In genomic region chr10:112902730-112903129, GRCh38 we compare ENCODE assay signal across 33 cellular contexts.
"Had no signal": no experiment of that assay in that cellular context is flagged by ENCODE, and none has a peak within 500 bp of the region (broad histone marks: within the 10 kb centered on the region; RNA-seq: fewer than 3 reads in every experiment).

No MANE protein-coding gene starts in this region.

- H3K4me3 ChIP-seq: adrenal gland, body of pancreas, breast epithelium had no signal

- FAIRE-seq: astrocyte, TTC549 had no signal

- DNase-seq: activated B cell treated with CpG ODN at 0.5 μM for 24 hours; activated CD4-positive, alpha-beta memory T cell treated with anti-CD3 and anti-CD28 coated beads for 36 hours; activated CD4-positive, alpha-beta T cell treated with anti-CD3 and anti-CD28 coated beads for 4 hours; activated CD4-positive, alpha-beta T cell treated with anti-CD3 and anti-CD28 coated beads, Interleukin-2, amount 10 ng/mL, durations not matched to agents 24 days and 14 days; activated CD4-positive, alpha-beta T cell treated with anti-CD3 and anti-CD28 coated beads, Interleukin-2, amount 50 U/mL, for 1 hour; activated CD4-positive, alpha-beta T cell treated with anti-CD3 and anti-CD28 coated beads, Interleukin-2, amount 50 U/mL, for 4 hours; activated CD4-positive, CD25-positive, alpha-beta regulatory T cell treated with anti-CD3 and anti-CD28 coated beads, Interleukin-2, amount 50 U/mL, for 72 hours; activated CD8-positive, alpha-beta memory T cell treated with anti-CD3 and anti-CD28 coated beads, Interleukin-2, amount 50 U/mL, for 4 hours; activated CD8-positive, alpha-beta T cell treated with anti-CD3 and anti-CD28 coated beads for 36 hours; activated effector memory CD4-positive, alpha-beta T cell treated with anti-CD3 and anti-CD28 coated beads, Interleukin-2, amount 50 U/mL, for 16 hours; activated gamma-delta T cell treated with Interleukin-2 at 50 U/mL for 16 hours; activated naive CD4-positive, alpha-beta T cell; activated naive CD4-positive, alpha-beta T cell treated with anti-CD3 and anti-CD28 coated beads for 36 hours; activated naive CD4-positive, alpha-beta T cell treated with anti-CD3 and anti-CD28 coated beads, Interleukin-2, amount 50 U/mL, for 16 hours; activated naive CD8-positive, alpha-beta T cell treated with anti-CD3 and anti-CD28 coated beads for 36 hours; activated T-cell treated with anti-CD3 and anti-CD28 coated beads for 4 hours; activated T-cell treated with anti-CD3 and anti-CD28 coated beads, Interleukin-2, amount 50 U/mL, for 1 hour; activated T-cell treated with anti-CD3 and anti-CD28 coated beads, Interleukin-2, amount 50 U/mL, for 4 hours; activated T-cell treated with anti-CD3 and anti-CD28 coated beads, Interleukin-2, amount 50 U/mL, for 72 hours; adrenal gland; amniotic stem cell; aorta; body of pancreas; brain microvascular endothelial cell; central memory CD4-positive, alpha-beta T cell; T-helper 2 cell; T-helper 9 cell had no signal

- H3K36me3 ChIP-seq: adrenal gland, brain microvascular endothelial cell, breast epithelium had no signal

- H3K27me3 ChIP-seq: adrenal gland, body of pancreas, brain microvascular endothelial cell, breast epithelium had no signal

- H3K9me3 ChIP-seq: adrenal gland, body of pancreas, breast epithelium had no signal

- ATAC-seq: activated CD8-positive, alpha-beta T cell treated with anti-CD3 and anti-CD28 coated beads for 36 hours; activated naive CD4-positive, alpha-beta T cell treated with anti-CD3 and anti-CD28 coated beads, Interleukin-2, amount 50 U/mL, for 72 hours; activated T-cell treated with anti-CD3 and anti-CD28 coated beads, Interleukin-2, amount 50 U/mL, for 4 hours; activated T-cell treated with anti-CD3 and anti-CD28 coated beads, Interleukin-2, amount 50 U/mL, for 72 hours; activated T-helper 17 cell treated with anti-CD3 and anti-CD28 coated beads, Interleukin-2, amount 50 U/mL, for 72 hours; body of pancreas had no signal

- H3K27ac ChIP-seq: adrenal gland, body of pancreas, brain microvascular endothelial cell, breast epithelium, VCaP had no signal

- H3K4me1 ChIP-seq: adrenal gland, breast epithelium had no signal
